ENCODE assay signal across 12 cellular contexts in genomic region chr19:10805758-10806247, GRCh38.
"Had no signal": no experiment of that assay in that cellular context is flagged by ENCODE, and none has a peak within 500 bp of the region (broad histone marks: within the 10 kb centered on the region; RNA-seq: fewer than 3 reads in every experiment).

No MANE protein-coding gene starts in this region.

- H3K27ac ChIP-seq: adrenal gland, colonic mucosa, gastroesophageal sphincter, hepatocyte, ovary, tibial artery, vagina had no signal

- H3K36me3 ChIP-seq: ovary had no signal

- H3K9me3 ChIP-seq: adrenal gland, colonic mucosa, gastroesophageal sphincter, ovary, tibial artery, vagina had no signal

- FAIRE-seq: kidney had no signal

- H3K4me3 ChIP-seq: adrenal gland, colonic mucosa, gastroesophageal sphincter, hepatocyte, ovary, tibial artery, vagina had no signal

- H3K4me1 ChIP-seq: colonic mucosa, tibial artery had no signal

- H3K27me3 ChIP-seq: adrenal gland, colonic mucosa, gastroesophageal sphincter, hepatocyte, ovary, tibial artery, vagina had no signal

- H3K4me2 ChIP-seq: hepatocyte had no signal

- DNase-seq: activated CD4-positive, CD25-positive, alpha-beta regulatory T cell; activated naive CD4-positive, alpha-beta T cell; adrenal gland; colonic mucosa; effector CD8-positive, alpha-beta T cell; kidney; ovary; stimulated activated CD4-positive, alpha-beta T cell treated with anti-CD3 and anti-CD28 coated beads, Interleukin-4, amount 100 ng/mL, for 4 hours; tibial artery had no signal

- ATAC-seq: gastroesophageal sphincter had no signal
